26 cellular contexts compared by ENCODE assay signal in genomic region chr12:27233814-27234213, GRCh38. TPM values are rescaled to one million over a fixed set of nuclear protein-coding genes. Genes with fewer than 3 reads are reported as not detected.
A peak's percentile ranks its signal among the peaks of the same experiment; 100 is the strongest.
DNase-seq lines count a peak whose midpoint lies in the region; ATAC-seq and TF ChIP-seq lines count a peak whose summit lies in the region.
"Had no signal": no experiment of that assay in that cellular context is flagged by ENCODE, and none has a peak within 500 bp of the region (broad histone marks: within the 10 kb centered on the region; RNA-seq: fewer than 3 reads in every experiment).

No MANE protein-coding gene starts in this region.

- no peaks in the 10 kb centered on the region for H3K27me3 Mint-ChIP-seq in mesothelial cell of epicardium (ENCODE audit: low read depth)
- no peaks in the 10 kb centered on the region for H3K27me3 Mint-ChIP-seq in activated naive CD4-positive, alpha-beta T cell treated with anti-CD3 and anti-CD28 coated beads for 36 hours (ENCODE audit: low read depth)
- H3K27me3 Mint-ChIP-seq: dendritic cell treated with granulocyte-macrophage colony-stimulating factor and Interleukin-4, amounts not matched to agents 40 ng/mL and 50 ng/mL, for 4 days had no signal

- H3K4me1 Mint-ChIP-seq in mesothelial cell of epicardium, result no peaks in the 10 kb centered on the region
- peaks cover 20% of the 10 kb centered on the region for H3K4me1 Mint-ChIP-seq in activated naive CD4-positive, alpha-beta T cell treated with anti-CD3 and anti-CD28 coated beads for 36 hours (ENCODE audit: low read depth)

- H3K9me3 Mint-ChIP-seq in mesothelial cell of epicardium, result peaks cover 5% of the 10 kb centered on the region
- H3K9me3 Mint-ChIP-seq in activated naive CD4-positive, alpha-beta T cell treated with anti-CD3 and anti-CD28 coated beads for 36 hours, result no peaks in the 10 kb centered on the region
- H3K9me3 Mint-ChIP-seq: dendritic cell treated with granulocyte-macrophage colony-stimulating factor and Interleukin-4, amounts not matched to agents 40 ng/mL and 50 ng/mL, for 4 days had no signal

- H3K36me3 ChIP-seq in BE2C (no peaks in the 10 kb centered on the region), H7 (replicated peaks; ENCODE audit: control insufficient read depth, insufficient read depth, low read length) (no peaks in the 10 kb centered on the region)
- H3K36me3 ChIP-seq: neutrophil had no signal

- intact Hi-C loops in activated naive CD4-positive, alpha-beta T cell treated with anti-CD3 and anti-CD28 coated beads for 36 hours (cut with micrococcal nuclease), result no loop called here

- ATAC-seq in GM18868 (IDR thresholded peaks at IDR 0.05; ENCODE audit: unreplicated experiment), result no peak
- ATAC-seq: activated T-cell treated with anti-CD3 and anti-CD28 coated beads, Interleukin-2, amount 50 U/mL, for 72 hours had no signal

- H3K4me1 ChIP-seq in BE2C, result no peaks in the 10 kb centered on the region

- peak; percentile 21 for DNase-seq in BE2C
- DNase-seq in H7, result peak; percentile 19
- no peak for DNase-seq in choroid plexus epithelial cell (ENCODE audit: low read depth)
- no peak for DNase-seq in mesothelial cell of epicardium (ENCODE audit: low spot score in 2 of 2, unreplicated experiment in 2 of 2)
- no peak for DNase-seq in activated naive CD4-positive, alpha-beta T cell treated with anti-CD3 and anti-CD28 coated beads for 36 hours
- no peak for DNase-seq in SIG-M5 (lab: John Stamatoyannopoulos, UW)
- DNase-seq: activated CD4-positive, alpha-beta T cell treated with anti-CD3 and anti-CD28 coated beads for 4 hours; activated naive CD4-positive, alpha-beta T cell treated with Interleukin-2 at 50 U/mL for 16 hours; activated T-cell treated with anti-CD3 and anti-CD28 coated beads, Interleukin-2, amount 50 U/mL, for 72 hours; amniotic stem cell; Calu3; EL; head of caudate nucleus; Karpas-422; mammary epithelial cell; NCI-H1048; NCI-H187 treated with DMSO at 0.1 percent for 48 hours; NCI-H526; stimulated activated CD4-positive, alpha-beta T cell treated with anti-CD3 and anti-CD28 coated beads, Interleukin-2, amount 100 ng/mL, for 24 hours; substantia nigra; T-helper 2 cell had no signal

- H3K36me3 Mint-ChIP-seq in mesothelial cell of epicardium, result no peaks in the 10 kb centered on the region
- no peaks in the 10 kb centered on the region for H3K36me3 Mint-ChIP-seq in activated naive CD4-positive, alpha-beta T cell treated with anti-CD3 and anti-CD28 coated beads for 36 hours (ENCODE audit: low read depth)

- CTCF ChIA-PET in activated naive CD4-positive, alpha-beta T cell treated with anti-CD3 and anti-CD28 coated beads for 36 hours (lab: Charles Lee), result no interaction called here

- no peak overlapping the region for H3K4me3 Mint-ChIP-seq in mesothelial cell of epicardium
- H3K4me3 Mint-ChIP-seq in activated naive CD4-positive, alpha-beta T cell treated with anti-CD3 and anti-CD28 coated beads for 36 hours, result no peak overlapping the region
- H3K4me3 Mint-ChIP-seq: activated T-cell treated with anti-CD3 and anti-CD28 coated beads, Interleukin-2, amount 50 U/mL, for 72 hours; dendritic cell treated with granulocyte-macrophage colony-stimulating factor and Interleukin-4, amounts not matched to agents 40 ng/mL and 50 ng/mL, for 4 days had no signal

- TF ChIP-seq CTCF in BE2C (IDR thresholded peaks at IDR 0.05; ENCODE audit: low read depth, low read length) (peak; percentile 39), choroid plexus epithelial cell (conservative IDR thresholded peaks at IDR 0.05; ENCODE audit: low read depth, low read length) (peak; percentile 20), mesothelial cell of epicardium (IDR thresholded peaks at IDR 0.05; ENCODE audit: unreplicated experiment) (peak; percentile 18)

- H3K27me3 ChIP-seq in BE2C, result no peaks in the 10 kb centered on the region; the same call in 1 of the 2 replicates
- no peaks in the 10 kb centered on the region for H3K27me3 ChIP-seq in H7 (ENCODE audit: control insufficient read depth, insufficient read depth, low read length)
- H3K27me3 ChIP-seq: neutrophil had no signal

- H3K27ac Mint-ChIP-seq in mesothelial cell of epicardium, result no peak overlapping the region
- H3K27ac Mint-ChIP-seq in activated naive CD4-positive, alpha-beta T cell treated with anti-CD3 and anti-CD28 coated beads for 36 hours, result no peak overlapping the region
- H3K27ac Mint-ChIP-seq: activated T-cell treated with anti-CD3 and anti-CD28 coated beads, Interleukin-2, amount 50 U/mL, for 72 hours; dendritic cell treated with granulocyte-macrophage colony-stimulating factor and Interleukin-4, amounts not matched to agents 40 ng/mL and 50 ng/mL, for 4 days had no signal

- no peaks in the 10 kb centered on the region for H3K9me3 ChIP-seq in BE2C
- H3K9me3 ChIP-seq: neutrophil had no signal

- H3K4me3 ChIP-seq in BE2C (ENCODE audit: low read depth, low read length) (no peak overlapping the region), H7 (ENCODE audit: insufficient read depth, low read depth, low read length) (no peak overlapping the region), choroid plexus epithelial cell (ENCODE audit: low read depth, low read length) (no peak overlapping the region)
- H3K4me3 ChIP-seq: SK-N-MC, smooth muscle cell had no signal

RNA-seq across cellular contexts. Expression of gene STK38L, which starts 10.3 kb away (rescaled TPM):
- 12.4 TPM for polyA plus RNA-seq in BE2C (2012; ENCODE audit: insufficient read depth, insufficient read length, low read depth)
- 18.0 and 20.5 TPM in 2 replicates for total RNA-seq in H7 (2014; rRNA removed; shearing (Covaris generic))
- total RNA-seq in mesothelial cell of epicardium, result 46.7 to 48.2 TPM (median 47.0 TPM) in 3 replicates
- 10 to 100 TPM; 21.3 to 21.4 TPM for total RNA-seq in activated naive CD4-positive, alpha-beta T cell treated with anti-CD3 and anti-CD28 coated beads for 36 hours

Comparison
In these comparisons a context has a peak if more than half of its experiments do, and no peak if none do; other contexts are left out.
1. DNase-seq: peak in BE2C (single experiment) and H7 (single experiment); none in choroid plexus epithelial cell (single experiment), mesothelial cell of epicardium (0 of 2), activated naive CD4-positive, alpha-beta T cell treated with anti-CD3 and anti-CD28 coated beads for 36 hours (single experiment) and SIG-M5 (single experiment).
2. Peak in every context shown above with its lines, with median percentiles within 50 percentile points of each other: CTCF ChIP-seq.